8 cellular contexts compared by ENCODE assay signal in genomic region chr17:79042421-79043190, GRCh38. TPM values are rescaled to one million over a fixed set of nuclear protein-coding genes. Genes with fewer than 3 reads are reported as not detected.
DNase-seq lines count a peak whose midpoint lies in the region; ATAC-seq and TF ChIP-seq lines count a peak whose summit lies in the region.

No MANE protein-coding gene starts in this region.

- H3K4me3 ChIP-seq in epithelial cell of proximal tubule (ENCODE audit: low read depth, low read length) (no peak overlapping the region), suprapubic skin (no peak overlapping the region)

- H3K36me3 ChIP-seq in suprapubic skin, result no peaks in the 10 kb centered on the region

- H3K4me1 ChIP-seq in suprapubic skin, result peaks cover 40% of the 10 kb centered on the region

- H3K27me3 ChIP-seq in suprapubic skin, result no peaks in the 10 kb centered on the region

- 73% methylated on average over 12 of the region's 13 CpGs for WGBS in suprapubic skin

- no peak for TF ChIP-seq EP300 in suprapubic skin (IDR thresholded peaks at IDR 0.05)

- H3K27me3 Mint-ChIP-seq in neural crest cell (ENCODE audit: low read depth), result peaks cover 22% of the 10 kb centered on the region

- TF ChIP-seq CTCF in epithelial cell of proximal tubule (conservative IDR thresholded peaks at IDR 0.05; ENCODE audit: low read depth, low read length) (peak; percentile 91), neural crest cell (conservative IDR thresholded peaks at IDR 0.05) (peak; percentile 63), suprapubic skin (IDR thresholded peaks at IDR 0.05) (peak; percentile 76 to 83)

- H3K4me1 Mint-ChIP-seq in neural crest cell, result peaks cover 5% of the 10 kb centered on the region

- H3K36me3 Mint-ChIP-seq in neural crest cell (ENCODE audit: low read depth), result no peaks in the 10 kb centered on the region

- DNase-seq in NCI-H2171 treated with DMSO at 0.1 percent for 48 hours (lab: John Stamatoyannopoulos, UW) (peak; percentile 19), NCI-H2171 (lab: John Stamatoyannopoulos, UW) (no peak), NCI-H524 treated with DMSO at 0.1 percent for 48 hours (lab: John Stamatoyannopoulos, UW) (peak; percentile 22), epithelial cell of proximal tubule (ENCODE audit: low read depth) (no peak), neural crest cell (ENCODE audit: low read depth, low spot score) (no peak), suprapubic skin (ENCODE audit: low spot score in 2 of 2) (no peak)
- DNase-seq in activated CD8-positive, alpha-beta memory T cell treated with anti-CD3 and anti-CD28 coated beads, Interleukin-2, amount 50 U/mL, for 24 hours (ENCODE audit: extremely low read depth), result peak; percentile 33

- no peak for ATAC-seq in GM18517 (IDR thresholded peaks at IDR 0.05; ENCODE audit: unreplicated experiment)

- TF ChIP-seq POLR2A in suprapubic skin (IDR thresholded peaks at IDR 0.05), result no peak

- no peak overlapping the region for H3K27ac Mint-ChIP-seq in neural crest cell (ENCODE audit: unreplicated experiment)

- no peak overlapping the region for H3K4me3 Mint-ChIP-seq in neural crest cell

- H3K27ac ChIP-seq in suprapubic skin, result no peak overlapping the region

- H3K9me3 Mint-ChIP-seq in neural crest cell, result peaks cover 4% of the 10 kb centered on the region

- H3K9me3 ChIP-seq in suprapubic skin, result no peaks in the 10 kb centered on the region

RNA-seq across cellular contexts. Expression of gene C1QTNF1, which starts 18.6 kb away (rescaled TPM):
- total RNA-seq in epithelial cell of proximal tubule (2.1 and 2.2 TPM in 2 replicates), neural crest cell (0.89 and 1.0 TPM in 2 replicates), suprapubic skin (10 to 100 TPM; 15.7 to 38.1 (median 23.5) TPM)

RNA-seq across cellular contexts. Expression of gene ENGASE, which starts 32.0 kb away (rescaled TPM):
- total RNA-seq in epithelial cell of proximal tubule (10.4 and 11.2 TPM in 2 replicates), neural crest cell (50.9 and 52.6 TPM in 2 replicates), suprapubic skin (10 to 100 TPM; 20.6 to 87.6 (median 38.4) TPM)

RNA-seq across cellular contexts. Expression of gene CANT1, which starts 33.0 kb away (rescaled TPM):
- 50.9 and 60.3 TPM in 2 replicates for total RNA-seq in epithelial cell of proximal tubule
- total RNA-seq in neural crest cell, result 62.1 and 63.8 TPM in 2 replicates
- 10 to 100 TPM; 21.8 to 37.4 (median 30.1) TPM for total RNA-seq in suprapubic skin

Comparison
In these comparisons a context has a peak if more than half of its experiments do, and no peak if none do; other contexts are left out.
1. DNase-seq: peak in NCI-H2171 treated with DMSO at 0.1 percent for 48 hours (single experiment), NCI-H524 treated with DMSO at 0.1 percent for 48 hours (single experiment) and activated CD8-positive, alpha-beta memory T cell treated with anti-CD3 and anti-CD28 coated beads, Interleukin-2, amount 50 U/mL, for 24 hours (single experiment); none in NCI-H2171 (single experiment), epithelial cell of proximal tubule (single experiment), neural crest cell (single experiment) and suprapubic skin (0 of 2).
2. Peak in every context shown above with its lines, with median percentiles within 50 percentile points of each other: CTCF ChIP-seq.